17 cellular contexts compared by ENCODE assay signal in genomic region chr5:112555197-112555596, GRCh38.
A peak's percentile ranks its signal among the peaks of the same experiment; 100 is the strongest.
DNase-seq lines count a peak whose midpoint lies in the region; ATAC-seq and TF ChIP-seq lines count a peak whose summit lies in the region.
"Had no signal": no experiment of that assay in that cellular context is flagged by ENCODE, and none has a peak within 500 bp of the region (broad histone marks: within the 10 kb centered on the region; RNA-seq: fewer than 3 reads in every experiment).

No MANE protein-coding gene starts in this region.

- TF ChIP-seq EP300 in neural cell (conservative IDR thresholded peaks at IDR 0.05; ENCODE audit: poor library complexity, severe bottlenecking) (no peak), SK-N-SH (IDR thresholded peaks at IDR 0.05; ENCODE audit: borderline replicate concordance in 1 of 2, low read depth in 1 of 2, low read length in 1 of 2) (no peak)

- TF ChIP-seq RAD21 in neural cell (conservative IDR thresholded peaks at IDR 0.05), result no peak
- no peak for TF ChIP-seq RAD21 in SK-N-SH (IDR thresholded peaks at IDR 0.05; ENCODE audit: low read length)

- peak overlapping the region; percentile 66 for H3K4me2 ChIP-seq in neural cell (ENCODE audit: low read length)
- H3K4me2 ChIP-seq in SK-N-SH, result no peak overlapping the region

- peak overlapping the region; percentile 65 for H3K9ac ChIP-seq in neural cell (ENCODE audit: low read length)
- no peak overlapping the region for H3K9ac ChIP-seq in SK-N-SH

- H3F3A ChIP-seq in neural cell (ENCODE audit: insufficient read depth, low read length, poor library complexity, severe bottlenecking), result peaks cover 11% of the 10 kb centered on the region
- no peaks in the 10 kb centered on the region for H3F3A ChIP-seq in SK-N-SH (replicated peaks; ENCODE audit: insufficient read depth)

- H3K4me3 Mint-ChIP-seq in T-helper 17 cell, result no peak overlapping the region
- H3K4me3 Mint-ChIP-seq: CD14-positive monocyte had no signal

- no peaks in the 10 kb centered on the region for H3K27me3 Mint-ChIP-seq in T-helper 17 cell

- H3K27me3 ChIP-seq in neural cell (ENCODE audit: insufficient read depth, low read depth, low read length), result no peaks in the 10 kb centered on the region
- H3K27me3 ChIP-seq in thoracic aorta (replicated peaks; ENCODE audit: insufficient read depth), result no peaks in the 10 kb centered on the region
- no peaks in the 10 kb centered on the region for H3K27me3 ChIP-seq in SK-N-SH (ENCODE audit: insufficient read depth)

- peak overlapping the region; percentile 59 for H3K27ac Mint-ChIP-seq in T-helper 17 cell

- H3K9me2 ChIP-seq in neural cell (ENCODE audit: insufficient read depth, low read length), result no peaks in the 10 kb centered on the region
- no peaks in the 10 kb centered on the region for H3K9me2 ChIP-seq in SK-N-SH

- H3K4me1 Mint-ChIP-seq in T-helper 17 cell, result no peaks in the 10 kb centered on the region

- no peak for DNase-seq in T-helper 17 cell
- no peak for DNase-seq in coronary artery (ENCODE audit: low spot score)
- DNase-seq in thoracic aorta (ENCODE audit: low spot score), result no peak
- DNase-seq in activated CD4-positive, alpha-beta T cell treated with anti-CD3 and anti-CD28 coated beads for 1 hour, result no peak
- no peak for DNase-seq in SK-N-SH
- DNase-seq: AML-193; DMS79; NCI-H1105; NCI-H2107; NCI-H510A; NCI-H748 treated with DMSO at 0.1 percent for 48 hours; NK-92 treated with Interleukin-12 subunit alpha and Interleukin-12 subunit beta, amount 100 ng/mL, for 24 hours; Right ventricle myocardium superior had no signal

- H3K79me2 ChIP-seq in neural cell (replicated peaks; ENCODE audit: insufficient read depth, low read length), result no peaks in the 10 kb centered on the region
- H3K79me2 ChIP-seq in SK-N-SH (ENCODE audit: insufficient read depth), result no peaks in the 10 kb centered on the region

- no peak for ATAC-seq in T-helper 17 cell
- no peak for ATAC-seq in thoracic aorta (ENCODE audit: insufficient number of reproducible peaks, low FRiP score, low read depth)
- no peak for ATAC-seq in HG02759 (IDR thresholded peaks at IDR 0.05; ENCODE audit: unreplicated experiment)

- H3K36me3 Mint-ChIP-seq in T-helper 17 cell (ENCODE audit: low read depth), result no peaks in the 10 kb centered on the region
- H3K36me3 Mint-ChIP-seq: CD14-positive monocyte had no signal

- H3K27ac ChIP-seq in coronary artery (peak overlapping the region; percentile 37 to 52), neural cell (ENCODE audit: low read length) (peak overlapping the region; percentile 93), thoracic aorta (peak overlapping the region in 1 of 2 donors; percentile 24), SK-N-SH (ENCODE audit: low read depth in 2 of 2, low read length in 1 of 2) (no peak overlapping the region)

- H3K4me3 ChIP-seq in coronary artery (no peak overlapping the region), neural cell (ENCODE audit: low read length) (peak overlapping the region; percentile 57), thoracic aorta (peak overlapping the region; percentile 65), SK-N-SH (ENCODE audit: low read depth in 2 of 2, low read length in 1 of 2) (no peak overlapping the region)
- H3K4me3 ChIP-seq: HAP-1 had no signal

- H3K9me3 ChIP-seq in T-helper 17 cell (ENCODE audit: control insufficient read depth, low read length, poor library complexity, severe bottlenecking) (no peaks in the 10 kb centered on the region), neural cell (ENCODE audit: low read length) (no peaks in the 10 kb centered on the region), thoracic aorta (no peaks in the 10 kb centered on the region), SK-N-SH (no peaks in the 10 kb centered on the region)
- H3K9me3 ChIP-seq: HAP-1 had no signal

- H3K36me3 ChIP-seq in neural cell (ENCODE audit: insufficient read depth, low read length) (no peaks in the 10 kb centered on the region), thoracic aorta (no peaks in the 10 kb centered on the region), SK-N-SH (replicated peaks in 1 of 2; ENCODE audit: control insufficient read depth in 1 of 2, insufficient read depth in 2 of 2, low read length in 1 of 2) (no peaks in the 10 kb centered on the region)
- H3K36me3 ChIP-seq: HAP-1 had no signal

- no peak overlapping the region for H2AFZ ChIP-seq in neural cell (ENCODE audit: low read depth, low read length)
- no peak overlapping the region for H2AFZ ChIP-seq in SK-N-SH (ENCODE audit: low read depth)

- POLR2A ChIA-PET in SK-N-SH (lab: Yijun Ruan, JAX), result no interaction called here

- no peak for TF ChIP-seq CTCF in coronary artery (IDR thresholded peaks at IDR 0.05)
- no peak for TF ChIP-seq CTCF in neural cell (IDR thresholded peaks at IDR 0.05; ENCODE audit: poor library complexity, severe bottlenecking)
- no peak for TF ChIP-seq CTCF in thoracic aorta (IDR thresholded peaks at IDR 0.05)
- TF ChIP-seq CTCF in SK-N-SH (IDR thresholded peaks at IDR 0.05), result no peak

- H4K20me1 ChIP-seq in neural cell (ENCODE audit: insufficient read depth) (no peaks in the 10 kb centered on the region), SK-N-SH (ENCODE audit: insufficient read depth) (no peaks in the 10 kb centered on the region)

- 33% methylated on average over 2 of the region's 2 CpGs for WGBS in SK-N-SH (ENCODE audit: low lambda C conversion rate)

- CTCF ChIA-PET in SK-N-SH (lab: Yijun Ruan, JAX), result interaction anchor here (0.7 to 10.8 kb wide), 3 partner anchors 41 to 203 kb away, joined by 3 to 112 read pairs (median 48); no protein-coding TSS in a partner anchor

- H3K4me1 ChIP-seq in thoracic aorta (ENCODE audit: control insufficient read depth in 1 of 2, low read depth in 2 of 2) (peaks cover 0 to 6% of the 10 kb centered on the region in 2 donors), SK-N-SH (ENCODE audit: control insufficient read depth in 1 of 2, insufficient read depth in 2 of 2, low read depth in 1 of 2, low read length in 1 of 2) (no peaks in the 10 kb centered on the region; a peak in 1 of 4 replicates)
- H3K4me1 ChIP-seq: HAP-1 had no signal

TF ChIP-seq in neural cell, 6 proteins besides CTCF, POLR2A, EP300 and RAD21:
- no peak for TF ChIP-seq TAF1 (IDR thresholded peaks at IDR 0.05; ENCODE audit: low read depth)
- no peak for TF ChIP-seq EZH2 (IDR thresholded peaks at IDR 0.05; ENCODE audit: borderline replicate concordance, insufficient read depth, low read length, poor library complexity, severe bottlenecking)
- TF ChIP-seq, protein P1, sequence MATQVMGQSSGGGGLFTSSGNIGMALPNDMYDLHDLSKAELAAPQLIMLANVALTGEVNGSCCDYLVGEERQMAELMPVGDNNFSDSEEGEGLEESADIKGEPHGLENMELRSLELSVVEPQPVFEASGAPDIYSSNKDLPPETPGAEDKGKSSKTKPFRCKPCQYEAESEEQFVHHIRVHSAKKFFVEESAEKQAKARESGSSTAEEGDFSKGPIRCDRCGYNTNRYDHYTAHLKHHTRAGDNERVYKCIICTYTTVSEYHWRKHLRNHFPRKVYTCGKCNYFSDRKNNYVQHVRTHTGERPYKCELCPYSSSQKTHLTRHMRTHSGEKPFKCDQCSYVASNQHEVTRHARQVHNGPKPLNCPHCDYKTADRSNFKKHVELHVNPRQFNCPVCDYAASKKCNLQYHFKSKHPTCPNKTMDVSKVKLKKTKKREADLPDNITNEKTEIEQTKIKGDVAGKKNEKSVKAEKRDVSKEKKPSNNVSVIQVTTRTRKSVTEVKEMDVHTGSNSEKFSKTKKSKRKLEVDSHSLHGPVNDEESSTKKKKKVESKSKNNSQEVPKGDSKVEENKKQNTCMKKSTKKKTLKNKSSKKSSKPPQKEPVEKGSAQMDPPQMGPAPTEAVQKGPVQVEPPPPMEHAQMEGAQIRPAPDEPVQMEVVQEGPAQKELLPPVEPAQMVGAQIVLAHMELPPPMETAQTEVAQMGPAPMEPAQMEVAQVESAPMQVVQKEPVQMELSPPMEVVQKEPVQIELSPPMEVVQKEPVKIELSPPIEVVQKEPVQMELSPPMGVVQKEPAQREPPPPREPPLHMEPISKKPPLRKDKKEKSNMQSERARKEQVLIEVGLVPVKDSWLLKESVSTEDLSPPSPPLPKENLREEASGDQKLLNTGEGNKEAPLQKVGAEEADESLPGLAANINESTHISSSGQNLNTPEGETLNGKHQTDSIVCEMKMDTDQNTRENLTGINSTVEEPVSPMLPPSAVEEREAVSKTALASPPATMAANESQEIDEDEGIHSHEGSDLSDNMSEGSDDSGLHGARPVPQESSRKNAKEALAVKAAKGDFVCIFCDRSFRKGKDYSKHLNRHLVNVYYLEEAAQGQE (IDR thresholded peaks at IDR 0.05; ENCODE audit: borderline replicate concordance), result no peak
- TF ChIP-seq MXI1 (conservative IDR thresholded peaks at IDR 0.05; ENCODE audit: poor library complexity, severe bottlenecking), result no peak
- TF ChIP-seq POLR2AphosphoS5 (IDR thresholded peaks at IDR 0.05), result no peak
TF ChIP-seq in neural cell: peak in this region for 0.

TF ChIP-seq in SK-N-SH, 30 proteins besides CTCF, POLR2A, EP300 and RAD21:
- no peak for TF ChIP-seq TCF12 (IDR thresholded peaks at IDR 0.05)
- TF ChIP-seq, protein P2, sequence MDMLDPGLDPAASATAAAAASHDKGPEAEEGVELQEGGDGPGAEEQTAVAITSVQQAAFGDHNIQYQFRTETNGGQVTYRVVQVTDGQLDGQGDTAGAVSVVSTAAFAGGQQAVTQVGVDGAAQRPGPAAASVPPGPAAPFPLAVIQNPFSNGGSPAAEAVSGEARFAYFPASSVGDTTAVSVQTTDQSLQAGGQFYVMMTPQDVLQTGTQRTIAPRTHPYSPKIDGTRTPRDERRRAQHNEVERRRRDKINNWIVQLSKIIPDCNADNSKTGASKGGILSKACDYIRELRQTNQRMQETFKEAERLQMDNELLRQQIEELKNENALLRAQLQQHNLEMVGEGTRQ (IDR thresholded peaks at IDR 0.05; ENCODE audit: borderline replicate concordance, low read depth, low read length), result no peak
- TF ChIP-seq MXI1 (IDR thresholded peaks at IDR 0.05; ENCODE audit: low read depth, low read length), result no peak
- no peak for TF ChIP-seq FOXJ3 (CRISPR knock-in tag; IDR thresholded peaks at IDR 0.05)
- TF ChIP-seq SIN3A (IDR thresholded peaks at IDR 0.05; ENCODE audit: borderline replicate concordance, low read depth, low read length), result no peak
- no peak for TF ChIP-seq MEF2A (IDR thresholded peaks at IDR 0.05; ENCODE audit: borderline replicate concordance, low read depth)
- TF ChIP-seq USF1 (IDR thresholded peaks at IDR 0.05; ENCODE audit: borderline replicate concordance, low read depth), result no peak
TF ChIP-seq in SK-N-SH: peak in this region for 0.

Comparison
In these comparisons a context has a peak if more than half of its experiments do, and no peak if none do; other contexts are left out.
1. H3K27ac ChIP-seq: peak in coronary artery (2 of 2) and neural cell (single experiment); none in SK-N-SH (0 of 2).
2. H3K4me3 ChIP-seq: peak in neural cell (single experiment) and thoracic aorta (single experiment); none in coronary artery (single experiment) and SK-N-SH (0 of 2).